ENCODE assay signal across 15 cellular contexts in the genomic region with DNA sequence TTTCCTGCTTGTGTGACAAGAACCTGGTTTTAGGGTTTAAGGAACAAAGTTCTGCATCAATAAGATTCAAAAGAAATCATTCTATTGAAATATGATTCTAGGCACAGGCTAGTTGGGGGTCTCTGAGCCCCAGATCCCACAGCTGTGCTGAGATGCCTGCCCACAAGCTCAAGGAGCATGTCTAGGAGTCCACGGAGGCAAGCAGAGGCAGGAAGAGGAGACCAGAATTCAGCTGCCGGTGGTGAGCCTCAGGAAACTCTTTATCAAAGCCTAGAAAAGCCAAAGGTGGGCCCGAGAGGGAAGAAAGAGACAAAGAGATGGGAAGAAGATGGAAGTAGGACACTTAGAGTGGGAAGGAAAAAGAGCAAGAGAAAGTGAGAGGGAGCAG. TPM values are rescaled to one million over a fixed set of nuclear protein-coding genes. Genes with fewer than 3 reads are reported as not detected.
A peak's percentile ranks its signal among the peaks of the same experiment; 100 is the strongest.
DNase-seq lines count a peak whose midpoint lies in the region; ATAC-seq and TF ChIP-seq lines count a peak whose summit lies in the region.
"Had no signal": no experiment of that assay in that cellular context is flagged by ENCODE, and none has a peak within 500 bp of the region (broad histone marks: within the 10 kb centered on the region; RNA-seq: fewer than 3 reads in every experiment).

No MANE protein-coding gene starts in this region.

- WGBS in mammary epithelial cell (ENCODE audit: low coverage, missing lambda C conversion rate) = 47% methylated on average over 3 of the region's 3 CpGs

- no peak for DNase-seq in Caco-2
- no peak for DNase-seq in mammary epithelial cell
- DNase-seq in neural progenitor cell (ENCODE audit: low spot score) = no peak
- DNase-seq in putamen (ENCODE audit: low spot score) = no peak
- no peak for DNase-seq in activated T-helper 1 cell treated with anti-CD3 and anti-CD28 coated beads, Interleukin-12 subunit alpha, Interleukin-12 subunit beta, Interleukin-2, Interleukin-4 antibody, amounts not matched to agents 30 ng/mL and 10 ng/mL and 1 ng/mL, durations not matched to agents 14 hours and 24 hours and 36 hours (ENCODE audit: low spot score)
- no peak for DNase-seq in T-cell
- DNase-seq: activated CD4-positive, CD25-positive, alpha-beta regulatory T cell treated with anti-CD3 and anti-CD28 coated beads, Interleukin-2, amount 50 U/mL, for 72 hours; activated T-cell treated with anti-CD3 and anti-CD28 coated beads for 4 hours; DMS79; dorsolateral prefrontal cortex; NCI-H1417 treated with DMSO at 0.1 percent for 48 hours; NCI-H345 had no signal

- H3K9ac ChIP-seq in Loucy (ENCODE audit: low read depth, low read length, poor library complexity, severe bottlenecking) (no peak overlapping the region), mammary epithelial cell (ENCODE audit: insufficient read depth, low read length) (no peak overlapping the region), neural progenitor cell (no peak overlapping the region)

- H3K27me3 ChIP-seq in Caco-2 (replicated peaks; ENCODE audit: control insufficient read depth, insufficient read depth, low read length) (no peaks in the 10 kb centered on the region), Loucy (ENCODE audit: insufficient read depth, low read length, poor library complexity, severe bottlenecking) (no peaks in the 10 kb centered on the region), mammary epithelial cell (ENCODE audit: insufficient read depth, low read length) (no peaks in the 10 kb centered on the region), neural progenitor cell (no peaks in the 10 kb centered on the region)
- H3K27me3 ChIP-seq: dorsolateral prefrontal cortex, pancreas had no signal

- no peaks in the 10 kb centered on the region for H3K9me2 ChIP-seq in Loucy (replicated peaks; ENCODE audit: low read depth, low read length)

- CTCF ChIA-PET in Caco-2 (lab: Charles Lee) = interaction anchor here (0.6 to 2.1 kb wide), 13 partner anchors 9 to 390 kb away, joined by 3 to 28 read pairs (median 4); partner anchors contain the start of genes DDR1, GTF2H4 and VARS2
- CTCF ChIA-PET in mammary epithelial cell (lab: Charles Lee; ENCODE audit: low non-redundant PET) = interaction anchor here (0.6 to 1.1 kb wide), 3 partner anchors 47 to 233 kb away, joined by 3 to 4 read pairs (median 4); no protein-coding TSS in a partner anchor
- CTCF ChIA-PET in T-cell (lab: Charles Lee) = interaction anchor here in 1 of 2 donors (0.6 kb wide), 1 partner anchor 311 kb away, joined by 4 read pairs; no protein-coding TSS in a partner anchor

- H3K9me3 Mint-ChIP-seq in Caco-2 (ENCODE audit: unreplicated experiment) (peaks cover 9% of the 10 kb centered on the region), neural progenitor cell (no peaks in the 10 kb centered on the region), T-cell (no peaks in the 10 kb centered on the region)
- no peaks in the 10 kb centered on the region for H3K9me3 Mint-ChIP-seq in activated T-helper 1 cell treated with anti-CD3 and anti-CD28 coated beads, Interleukin-12 subunit alpha, Interleukin-12 subunit beta, Interleukin-2, Interleukin-4 antibody, amounts not matched to agents 30 ng/mL and 10 ng/mL and 1 ng/mL, durations not matched to agents 14 hours and 24 hours and 36 hours

- H3K4me1 Mint-ChIP-seq in Caco-2 (ENCODE audit: low read depth, unreplicated experiment) (peaks cover 35% of the 10 kb centered on the region), neural progenitor cell (peaks cover 61% of the 10 kb centered on the region), T-cell (peaks cover 15 to 35% (median 30%) of the 10 kb centered on the region in 3 donors)
- H3K4me1 Mint-ChIP-seq in activated T-helper 1 cell treated with anti-CD3 and anti-CD28 coated beads, Interleukin-12 subunit alpha, Interleukin-12 subunit beta, Interleukin-2, Interleukin-4 antibody, amounts not matched to agents 30 ng/mL and 10 ng/mL and 1 ng/mL, durations not matched to agents 14 hours and 24 hours and 36 hours (ENCODE audit: low read depth) = peaks cover 24% of the 10 kb centered on the region

- H3K27ac ChIP-seq in mammary epithelial cell (ENCODE audit: insufficient read depth, low read depth, low read length) (no peak overlapping the region), neural progenitor cell (peak overlapping the region; percentile 38)
- H3K27ac ChIP-seq: dorsolateral prefrontal cortex, pancreas had no signal

- H2AFZ ChIP-seq in Loucy (ENCODE audit: low read length) = peak overlapping the region; percentile 19; the same call in 1 of the 2 replicates
- peak overlapping the region; percentile 72 for H2AFZ ChIP-seq in mammary epithelial cell (ENCODE audit: low read depth, low read length)
- peak overlapping the region; percentile 61 for H2AFZ ChIP-seq in neural progenitor cell (replicated peaks)

- H3K4me1 ChIP-seq in Caco-2 (peaks cover 49% of the 10 kb centered on the region), Loucy (ENCODE audit: insufficient read depth, low read length, poor library complexity, severe bottlenecking) (peaks cover 6% of the 10 kb centered on the region), mammary epithelial cell (ENCODE audit: insufficient read depth, low read length) (peaks cover 17% of the 10 kb centered on the region), neural progenitor cell (peaks cover 45% of the 10 kb centered on the region)

- in situ Hi-C loops in mammary epithelial cell (cut with MboI; ENCODE audit: low sequenced_read_pairs in 2 of 2) = no loop called here

- H3F3A ChIP-seq in Loucy (ENCODE audit: low read depth) (no peaks in the 10 kb centered on the region), neural progenitor cell (ENCODE audit: low read depth) (peaks cover 18% of the 10 kb centered on the region)

- H3K4me3 ChIP-seq in Caco-2 (ENCODE audit: low read depth, low read length) = no peak overlapping the region
- no peak overlapping the region for H3K4me3 ChIP-seq in Loucy (ENCODE audit: low read length, poor library complexity, severe bottlenecking)
- H3K4me3 ChIP-seq in mammary epithelial cell (replicated peaks in 1 of 3; ENCODE audit: insufficient read depth in 1 of 3, low read depth in 2 of 3, low read length in 3 of 3) = no peak overlapping the region
- no peak overlapping the region for H3K4me3 ChIP-seq in neural progenitor cell
- H3K4me3 ChIP-seq: dorsolateral prefrontal cortex, pancreas had no signal

- H3K36me3 ChIP-seq in Caco-2 (ENCODE audit: control insufficient read depth, insufficient read depth, low read length) (no peaks in the 10 kb centered on the region), Loucy (ENCODE audit: insufficient read depth, low read length) (no peaks in the 10 kb centered on the region), mammary epithelial cell (ENCODE audit: insufficient read depth, low read length) (no peaks in the 10 kb centered on the region), neural progenitor cell (no peaks in the 10 kb centered on the region)
- H3K36me3 ChIP-seq: pancreas had no signal

- no peaks in the 10 kb centered on the region for H3K79me2 ChIP-seq in Loucy (ENCODE audit: insufficient read depth, low read length)
- no peaks in the 10 kb centered on the region for H3K79me2 ChIP-seq in mammary epithelial cell (ENCODE audit: insufficient read depth, low read length)
- H3K79me2 ChIP-seq in neural progenitor cell (ENCODE audit: low read depth) = no peaks in the 10 kb centered on the region

- H3K9me3 ChIP-seq in Caco-2 = peaks cover 4% of the 10 kb centered on the region; the same call in 1 of the 2 replicates
- H3K9me3 ChIP-seq in Loucy (ENCODE audit: insufficient read depth, low read depth, low read length) = no peaks in the 10 kb centered on the region
- no peaks in the 10 kb centered on the region for H3K9me3 ChIP-seq in mammary epithelial cell (replicated peaks; ENCODE audit: insufficient read depth, low read length)
- no peaks in the 10 kb centered on the region for H3K9me3 ChIP-seq in neural progenitor cell (ENCODE audit: low read depth)
- H3K9me3 ChIP-seq: pancreas had no signal

- no peaks in the 10 kb centered on the region for H4K20me1 ChIP-seq in Loucy (ENCODE audit: insufficient read depth, low read length, poor library complexity, severe bottlenecking)
- H4K20me1 ChIP-seq in mammary epithelial cell (ENCODE audit: insufficient read depth, low read length) = no peaks in the 10 kb centered on the region
- H4K20me1 ChIP-seq in neural progenitor cell (ENCODE audit: low read depth) = no peaks in the 10 kb centered on the region

- H3K27me3 Mint-ChIP-seq in Caco-2 (ENCODE audit: insufficient read depth, unreplicated experiment) (no peaks in the 10 kb centered on the region), neural progenitor cell (ENCODE audit: insufficient read depth, low read depth) (peaks cover 11% of the 10 kb centered on the region), T-cell (peaks cover 0 to 7% of the 10 kb centered on the region in 2 donors)
- H3K27me3 Mint-ChIP-seq in activated T-helper 1 cell treated with anti-CD3 and anti-CD28 coated beads, Interleukin-12 subunit alpha, Interleukin-12 subunit beta, Interleukin-2, Interleukin-4 antibody, amounts not matched to agents 30 ng/mL and 10 ng/mL and 1 ng/mL, durations not matched to agents 14 hours and 24 hours and 36 hours (ENCODE audit: insufficient read depth) = peaks cover 3% of the 10 kb centered on the region

- TF ChIP-seq CTCF in Caco-2 (IDR thresholded peaks at IDR 0.05; ENCODE audit: insufficient read depth in 1 of 2, low read depth in 1 of 2, low read length in 1 of 2, severe bottlenecking in 1 of 2, unreplicated experiment in 1 of 2) (no peak), Loucy (conservative IDR thresholded peaks at IDR 0.05; ENCODE audit: low read length) (no peak), mammary epithelial cell (conservative IDR thresholded peaks at IDR 0.05 in 1 of 2, IDR thresholded peaks at IDR 0.05 in 1 of 2; ENCODE audit: extremely low read depth in 1 of 2, insufficient read depth in 1 of 2, low read depth in 1 of 2, low read length in 2 of 2) (no peak), neural progenitor cell (IDR thresholded peaks at IDR 0.05) (no peak)

- BruUV-seq in Caco-2 (replicated peaks; lab: Mats Ljungman, UMichigan) (no TSS peak), mammary epithelial cell (replicated peaks; lab: Mats Ljungman, UMichigan) (no TSS peak)

- peak overlapping the region; percentile 79 for H3K27ac Mint-ChIP-seq in Caco-2 (ENCODE audit: unreplicated experiment)
- peak overlapping the region; percentile 86 for H3K27ac Mint-ChIP-seq in neural progenitor cell
- no peak overlapping the region for H3K27ac Mint-ChIP-seq in activated T-helper 1 cell treated with anti-CD3 and anti-CD28 coated beads, Interleukin-12 subunit alpha, Interleukin-12 subunit beta, Interleukin-2, Interleukin-4 antibody, amounts not matched to agents 30 ng/mL and 10 ng/mL and 1 ng/mL, durations not matched to agents 14 hours and 24 hours and 36 hours
- peak overlapping the region in 1 of 2 donors; percentile 69 for H3K27ac Mint-ChIP-seq in T-cell

- POLR2A ChIA-PET in Caco-2 (lab: Charles Lee) (interaction anchor here (0.5 to 1.4 kb wide), 5 partner anchors 12 to 58 kb away, joined by 3 to 6 read pairs (median 4); partner anchors contain the start of gene DDR1), T-cell (lab: Charles Lee) (no interaction called here)

- intact Hi-C loops in Caco-2 (cut with micrococcal nuclease; ENCODE audit: unreplicated experiment) (no loop called here), mammary epithelial cell (cut with micrococcal nuclease) (no loop called here)
- intact Hi-C loops in activated T-helper 1 cell treated with anti-CD3 and anti-CD28 coated beads, Interleukin-12 subunit alpha, Interleukin-12 subunit beta, Interleukin-2, Interleukin-4 antibody, amounts not matched to agents 30 ng/mL and 10 ng/mL and 1 ng/mL, durations not matched to agents 14 hours and 24 hours and 36 hours (cut with micrococcal nuclease) = no loop called here

- H3K36me3 Mint-ChIP-seq in Caco-2 (ENCODE audit: insufficient read depth, unreplicated experiment) (peaks cover 4% of the 10 kb centered on the region), neural progenitor cell (no peaks in the 10 kb centered on the region), T-cell (no peaks in the 10 kb centered on the region)
- no peaks in the 10 kb centered on the region for H3K36me3 Mint-ChIP-seq in activated T-helper 1 cell treated with anti-CD3 and anti-CD28 coated beads, Interleukin-12 subunit alpha, Interleukin-12 subunit beta, Interleukin-2, Interleukin-4 antibody, amounts not matched to agents 30 ng/mL and 10 ng/mL and 1 ng/mL, durations not matched to agents 14 hours and 24 hours and 36 hours (ENCODE audit: low read depth)

- ATAC-seq in T-cell (replicated peaks in 1 of 4) = no peak
- ATAC-seq in HG03571 (IDR thresholded peaks at IDR 0.05; ENCODE audit: unreplicated experiment) = no peak

- peak overlapping the region; percentile 13 for H3K4me3 Mint-ChIP-seq in Caco-2 (ENCODE audit: unreplicated experiment)
- peak overlapping the region; percentile 20 for H3K4me3 Mint-ChIP-seq in neural progenitor cell
- no peak overlapping the region for H3K4me3 Mint-ChIP-seq in activated T-helper 1 cell treated with anti-CD3 and anti-CD28 coated beads, Interleukin-12 subunit alpha, Interleukin-12 subunit beta, Interleukin-2, Interleukin-4 antibody, amounts not matched to agents 30 ng/mL and 10 ng/mL and 1 ng/mL, durations not matched to agents 14 hours and 24 hours and 36 hours
- H3K4me3 Mint-ChIP-seq in T-cell = peak overlapping the region in 1 of 3 donors; percentile 65

- no peak overlapping the region for H3K4me2 ChIP-seq in Loucy (ENCODE audit: low read depth, low read length, poor library complexity, severe bottlenecking)
- peak overlapping the region; percentile 5 for H3K4me2 ChIP-seq in mammary epithelial cell (ENCODE audit: insufficient read depth, low read depth, low read length)
- H3K4me2 ChIP-seq in neural progenitor cell = peak overlapping the region; percentile 7

- dilution Hi-C loops in mammary epithelial cell (cut with HindIII; ENCODE audit: low sequenced_read_pairs) = no loop called here

RNA-seq across cellular contexts. Expression of gene DDR1, which starts 40.7 kb away (rescaled TPM):
- 113 and 115 TPM in 2 replicates for total RNA-seq in Caco-2 (2022)
- 100 to 1,000 TPM; 192 to 315 TPM for total RNA-seq in mammary epithelial cell
- polyA plus RNA-seq in mammary epithelial cell = 130 TPM
- 239 TPM for polyA minus RNA-seq in mammary epithelial cell
- total RNA-seq in neural progenitor cell (ENCODE audit: low replicate concordance) = 85.3 and 234 TPM in 2 replicates
- 21.4 and 24.8 TPM in 2 replicates for total RNA-seq in activated T-helper 1 cell treated with anti-CD3 and anti-CD28 coated beads, Interleukin-12 subunit alpha, Interleukin-12 subunit beta, Interleukin-2, Interleukin-4 antibody, amounts not matched to agents 30 ng/mL and 10 ng/mL and 1 ng/mL, durations not matched to agents 14 hours and 24 hours and 36 hours
- total RNA-seq in T-cell = 10 to 100 TPM in 4 of 5 donors, 1 to 10 TPM in 1; 8.8 to 23.9 (median 19.3) TPM

Comparison
In these comparisons a context has a peak if more than half of its experiments do, and no peak if none do; other contexts are left out.
1. H2AFZ ChIP-seq: peak in every context shown above with its lines; median percentile 72 in mammary epithelial cell; 61 in neural progenitor cell; 19 in Loucy.